ENCODE assay signal across 1 cellular context in the genomic region with DNA sequence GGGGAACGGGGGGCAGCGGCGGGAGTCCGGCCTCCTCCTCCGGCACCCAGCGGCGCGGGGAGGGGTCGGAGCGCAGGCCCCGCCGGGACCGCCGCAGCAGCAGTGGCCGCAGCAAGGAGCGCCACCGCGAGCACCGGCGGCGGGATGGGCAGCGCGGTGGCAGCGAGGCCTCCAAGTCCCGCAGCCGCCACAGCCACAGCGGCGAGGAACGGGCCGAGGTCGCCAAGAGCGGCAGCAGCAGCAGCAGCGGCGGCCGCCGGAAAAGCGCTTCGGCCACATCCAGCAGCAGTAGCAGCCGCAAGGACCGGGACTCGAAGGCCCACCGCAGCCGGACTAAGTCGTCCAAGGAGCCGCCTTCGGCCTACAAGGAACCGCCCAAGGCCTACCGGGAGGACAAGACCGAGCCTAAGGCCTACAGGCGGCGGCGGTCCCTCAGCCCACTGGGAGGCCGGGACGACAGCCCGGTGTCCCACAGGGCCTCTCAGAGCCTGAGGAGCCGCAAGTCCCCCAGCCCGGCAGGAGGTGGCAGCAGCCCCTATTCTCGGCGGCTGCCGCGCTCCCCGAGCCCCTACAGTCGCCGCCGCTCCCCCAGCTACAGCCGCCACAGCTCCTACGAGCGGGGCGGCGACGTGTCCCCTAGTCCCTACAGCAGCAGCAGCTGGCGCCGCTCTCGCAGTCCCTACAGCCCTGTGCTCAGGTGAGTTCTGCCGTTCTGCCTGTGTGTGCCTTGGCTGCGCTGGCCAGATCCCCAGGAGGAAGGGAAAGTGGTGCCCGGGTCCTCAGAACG.
TF ChIP-seq lines count a peak whose summit lies in the region.

No MANE protein-coding gene starts in this region.

TF ChIP-seq in HepG2, 621 proteins besides CTCF, POLR2A, EP300 and RAD21 (continued from another document and continues in another):
- TF ChIP-seq, protein P1, sequence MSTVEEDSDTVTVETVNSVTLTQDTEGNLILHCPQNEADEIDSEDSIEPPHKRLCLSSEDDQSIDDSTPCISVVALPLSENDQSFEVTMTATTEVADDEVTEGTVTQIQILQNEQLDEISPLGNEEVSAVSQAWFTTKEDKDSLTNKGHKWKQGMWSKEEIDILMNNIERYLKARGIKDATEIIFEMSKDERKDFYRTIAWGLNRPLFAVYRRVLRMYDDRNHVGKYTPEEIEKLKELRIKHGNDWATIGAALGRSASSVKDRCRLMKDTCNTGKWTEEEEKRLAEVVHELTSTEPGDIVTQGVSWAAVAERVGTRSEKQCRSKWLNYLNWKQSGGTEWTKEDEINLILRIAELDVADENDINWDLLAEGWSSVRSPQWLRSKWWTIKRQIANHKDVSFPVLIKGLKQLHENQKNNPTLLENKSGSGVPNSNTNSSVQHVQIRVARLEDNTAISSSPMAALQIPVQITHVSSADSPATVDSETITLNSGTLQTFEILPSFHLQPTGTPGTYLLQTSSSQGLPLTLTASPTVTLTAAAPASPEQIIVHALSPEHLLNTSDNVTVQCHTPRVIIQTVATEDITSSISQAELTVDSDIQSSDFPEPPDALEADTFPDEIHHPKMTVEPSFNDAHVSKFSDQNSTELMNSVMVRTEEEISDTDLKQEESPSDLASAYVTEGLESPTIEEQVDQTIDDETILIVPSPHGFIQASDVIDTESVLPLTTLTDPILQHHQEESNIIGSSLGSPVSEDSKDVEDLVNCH (CRISPR knock-in tag; IDR thresholded peaks at IDR 0.05), result no peak
- TF ChIP-seq ZMYM4 (CRISPR knock-in tag; IDR thresholded peaks at IDR 0.05) (peak; percentile 59; the same call in 1 of the 2 replicates), ATF7 (IDR thresholded peaks at IDR 0.05) (no peak), ATF7 (CRISPR knock-in tag; IDR thresholded peaks at IDR 0.05) (no peak), RBAK (CRISPR knock-in tag; IDR thresholded peaks at IDR 0.05) (no peak), ARNTL (CRISPR knock-in tag; IDR thresholded peaks at IDR 0.05) (no peak), JUNB (CRISPR knock-in tag; IDR thresholded peaks at IDR 0.05; ENCODE audit: borderline replicate concordance) (no peak), POLR2AphosphoS2 (IDR thresholded peaks at IDR 0.05; ENCODE audit: low read depth, low read length) (no peak), ZSCAN30 (CRISPR knock-in tag; IDR thresholded peaks at IDR 0.05) (no peak), EEA1 (CRISPR knock-in tag; IDR thresholded peaks at IDR 0.05; ENCODE audit: borderline replicate concordance) (no peak), NONO (IDR thresholded peaks at IDR 0.05) (no peak), NONO (CRISPR knock-in tag; conservative IDR thresholded peaks at IDR 0.05) (no peak), ZNF768 (CRISPR knock-in tag; IDR thresholded peaks at IDR 0.05) (peak; percentile 37; the same call in 1 of the 2 replicates), TOPORS (CRISPR knock-in tag; IDR thresholded peaks at IDR 0.05) (no peak), ZNF781 (CRISPR knock-in tag; IDR thresholded peaks at IDR 0.05; ENCODE audit: borderline replicate concordance, not compliant biosample characterization) (no peak), FIP1L1 (IDR thresholded peaks at IDR 0.05; ENCODE audit: borderline replicate concordance, insufficient read depth, low read depth, low read length) (no peak), HES4 (CRISPR knock-in tag; IDR thresholded peaks at IDR 0.05; ENCODE audit: borderline replicate concordance) (peak; percentile 40; the same call in 1 of the 2 replicates), KDM5B (CRISPR knock-in tag; IDR thresholded peaks at IDR 0.05; ENCODE audit: borderline replicate concordance) (peak; percentile 56; the same call in 1 of the 2 replicates), PHB2 (IDR thresholded peaks at IDR 0.05; ENCODE audit: partially characterized antibody) (no peak), NFKB2 (CRISPR knock-in tag; IDR thresholded peaks at IDR 0.05; ENCODE audit: borderline replicate concordance) (peak; percentile 76; the same call in 1 of the 2 replicates), TAF15 (IDR thresholded peaks at IDR 0.05; ENCODE audit: low read depth, low read length, poor library complexity, severe bottlenecking) (no peak), POLR2G (IDR thresholded peaks at IDR 0.05; ENCODE audit: low read depth, low read length) (no peak), GPN1 (CRISPR knock-in tag; IDR thresholded peaks at IDR 0.05; ENCODE audit: borderline replicate concordance) (no peak)
- TF ChIP-seq, protein P2, sequence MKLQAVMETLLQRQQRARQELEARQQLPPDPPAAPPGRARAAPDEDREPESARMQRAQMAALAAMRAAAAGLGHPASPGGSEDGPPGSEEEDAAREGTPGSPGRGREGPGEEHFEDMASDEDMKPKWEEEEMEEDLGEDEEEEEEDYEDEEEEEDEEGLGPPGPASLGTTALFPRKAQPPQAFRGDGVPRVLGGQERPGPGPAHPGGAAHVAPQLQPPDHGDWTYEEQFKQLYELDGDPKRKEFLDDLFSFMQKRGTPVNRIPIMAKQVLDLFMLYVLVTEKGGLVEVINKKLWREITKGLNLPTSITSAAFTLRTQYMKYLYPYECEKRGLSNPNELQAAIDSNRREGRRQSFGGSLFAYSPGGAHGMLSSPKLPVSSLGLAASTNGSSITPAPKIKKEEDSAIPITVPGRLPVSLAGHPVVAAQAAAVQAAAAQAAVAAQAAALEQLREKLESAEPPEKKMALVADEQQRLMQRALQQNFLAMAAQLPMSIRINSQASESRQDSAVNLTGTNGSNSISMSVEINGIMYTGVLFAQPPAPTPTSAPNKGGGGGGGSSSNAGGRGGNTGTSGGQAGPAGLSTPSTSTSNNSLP (IDR thresholded peaks at IDR 0.05; ENCODE audit: low read depth, low read length), result no peak
- TF ChIP-seq, protein P3, sequence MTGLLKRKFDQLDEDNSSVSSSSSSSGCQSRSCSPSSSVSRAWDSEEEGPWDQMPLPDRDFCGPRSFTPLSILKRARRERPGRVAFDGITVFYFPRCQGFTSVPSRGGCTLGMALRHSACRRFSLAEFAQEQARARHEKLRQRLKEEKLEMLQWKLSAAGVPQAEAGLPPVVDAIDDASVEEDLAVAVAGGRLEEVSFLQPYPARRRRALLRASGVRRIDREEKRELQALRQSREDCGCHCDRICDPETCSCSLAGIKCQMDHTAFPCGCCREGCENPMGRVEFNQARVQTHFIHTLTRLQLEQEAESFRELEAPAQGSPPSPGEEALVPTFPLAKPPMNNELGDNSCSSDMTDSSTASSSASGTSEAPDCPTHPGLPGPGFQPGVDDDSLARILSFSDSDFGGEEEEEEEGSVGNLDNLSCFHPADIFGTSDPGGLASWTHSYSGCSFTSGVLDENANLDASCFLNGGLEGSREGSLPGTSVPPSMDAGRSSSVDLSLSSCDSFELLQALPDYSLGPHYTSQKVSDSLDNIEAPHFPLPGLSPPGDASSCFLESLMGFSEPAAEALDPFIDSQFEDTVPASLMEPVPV (CRISPR knock-in tag; IDR thresholded peaks at IDR 0.05), result 0 out of 2 replicates have a peak, but pooled peaks have one; percentile 50
- TF ChIP-seq, protein P4, sequence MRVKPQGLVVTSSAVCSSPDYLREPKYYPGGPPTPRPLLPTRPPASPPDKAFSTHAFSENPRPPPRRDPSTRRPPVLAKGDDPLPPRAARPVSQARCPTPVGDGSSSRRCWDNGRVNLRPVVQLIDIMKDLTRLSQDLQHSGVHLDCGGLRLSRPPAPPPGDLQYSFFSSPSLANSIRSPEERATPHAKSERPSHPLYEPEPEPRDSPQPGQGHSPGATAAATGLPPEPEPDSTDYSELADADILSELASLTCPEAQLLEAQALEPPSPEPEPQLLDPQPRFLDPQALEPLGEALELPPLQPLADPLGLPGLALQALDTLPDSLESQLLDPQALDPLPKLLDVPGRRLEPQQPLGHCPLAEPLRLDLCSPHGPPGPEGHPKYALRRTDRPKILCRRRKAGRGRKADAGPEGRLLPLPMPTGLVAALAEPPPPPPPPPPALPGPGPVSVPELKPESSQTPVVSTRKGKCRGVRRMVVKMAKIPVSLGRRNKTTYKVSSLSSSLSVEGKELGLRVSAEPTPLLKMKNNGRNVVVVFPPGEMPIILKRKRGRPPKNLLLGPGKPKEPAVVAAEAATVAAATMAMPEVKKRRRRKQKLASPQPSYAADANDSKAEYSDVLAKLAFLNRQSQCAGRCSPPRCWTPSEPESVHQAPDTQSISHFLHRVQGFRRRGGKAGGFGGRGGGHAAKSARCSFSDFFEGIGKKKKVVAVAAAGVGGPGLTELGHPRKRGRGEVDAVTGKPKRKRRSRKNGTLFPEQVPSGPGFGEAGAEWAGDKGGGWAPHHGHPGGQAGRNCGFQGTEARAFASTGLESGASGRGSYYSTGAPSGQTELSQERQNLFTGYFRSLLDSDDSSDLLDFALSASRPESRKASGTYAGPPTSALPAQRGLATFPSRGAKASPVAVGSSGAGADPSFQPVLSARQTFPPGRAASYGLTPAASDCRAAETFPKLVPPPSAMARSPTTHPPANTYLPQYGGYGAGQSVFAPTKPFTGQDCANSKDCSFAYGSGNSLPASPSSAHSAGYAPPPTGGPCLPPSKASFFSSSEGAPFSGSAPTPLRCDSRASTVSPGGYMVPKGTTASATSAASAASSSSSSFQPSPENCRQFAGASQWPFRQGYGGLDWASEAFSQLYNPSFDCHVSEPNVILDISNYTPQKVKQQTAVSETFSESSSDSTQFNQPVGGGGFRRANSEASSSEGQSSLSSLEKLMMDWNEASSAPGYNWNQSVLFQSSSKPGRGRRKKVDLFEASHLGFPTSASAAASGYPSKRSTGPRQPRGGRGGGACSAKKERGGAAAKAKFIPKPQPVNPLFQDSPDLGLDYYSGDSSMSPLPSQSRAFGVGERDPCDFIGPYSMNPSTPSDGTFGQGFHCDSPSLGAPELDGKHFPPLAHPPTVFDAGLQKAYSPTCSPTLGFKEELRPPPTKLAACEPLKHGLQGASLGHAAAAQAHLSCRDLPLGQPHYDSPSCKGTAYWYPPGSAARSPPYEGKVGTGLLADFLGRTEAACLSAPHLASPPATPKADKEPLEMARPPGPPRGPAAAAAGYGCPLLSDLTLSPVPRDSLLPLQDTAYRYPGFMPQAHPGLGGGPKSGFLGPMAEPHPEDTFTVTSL (CRISPR knock-in tag; IDR thresholded peaks at IDR 0.05; ENCODE audit: borderline replicate concordance), result no peak
- TF ChIP-seq, protein P5, sequence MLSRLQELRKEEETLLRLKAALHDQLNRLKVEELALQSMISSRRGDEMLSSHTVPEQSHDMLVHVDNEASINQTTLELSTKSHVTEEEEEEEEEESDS (CRISPR knock-in tag; IDR thresholded peaks at IDR 0.05; ENCODE audit: borderline replicate concordance), result no peak
- TF ChIP-seq, protein P6, sequence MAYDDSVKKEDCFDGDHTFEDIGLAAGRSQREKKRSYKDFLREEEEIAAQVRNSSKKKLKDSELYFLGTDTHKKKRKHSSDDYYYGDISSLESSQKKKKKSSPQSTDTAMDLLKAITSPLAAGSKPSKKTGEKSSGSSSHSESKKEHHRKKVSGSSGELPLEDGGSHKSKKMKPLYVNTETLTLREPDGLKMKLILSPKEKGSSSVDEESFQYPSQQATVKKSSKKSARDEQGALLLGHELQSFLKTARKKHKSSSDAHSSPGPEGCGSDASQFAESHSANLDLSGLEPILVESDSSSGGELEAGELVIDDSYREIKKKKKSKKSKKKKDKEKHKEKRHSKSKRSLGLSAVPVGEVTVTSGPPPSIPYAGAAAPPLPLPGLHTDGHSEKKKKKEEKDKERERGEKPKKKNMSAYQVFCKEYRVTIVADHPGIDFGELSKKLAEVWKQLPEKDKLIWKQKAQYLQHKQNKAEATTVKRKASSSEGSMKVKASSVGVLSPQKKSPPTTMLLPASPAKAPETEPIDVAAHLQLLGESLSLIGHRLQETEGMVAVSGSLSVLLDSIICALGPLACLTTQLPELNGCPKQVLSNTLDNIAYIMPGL (CRISPR knock-in tag; IDR thresholded peaks at IDR 0.05; ENCODE audit: borderline replicate concordance in 1 of 2, low read depth in 1 of 2), result peak; percentile 73; a peak in 3 of 4 replicates
- TF ChIP-seq, protein P7, sequence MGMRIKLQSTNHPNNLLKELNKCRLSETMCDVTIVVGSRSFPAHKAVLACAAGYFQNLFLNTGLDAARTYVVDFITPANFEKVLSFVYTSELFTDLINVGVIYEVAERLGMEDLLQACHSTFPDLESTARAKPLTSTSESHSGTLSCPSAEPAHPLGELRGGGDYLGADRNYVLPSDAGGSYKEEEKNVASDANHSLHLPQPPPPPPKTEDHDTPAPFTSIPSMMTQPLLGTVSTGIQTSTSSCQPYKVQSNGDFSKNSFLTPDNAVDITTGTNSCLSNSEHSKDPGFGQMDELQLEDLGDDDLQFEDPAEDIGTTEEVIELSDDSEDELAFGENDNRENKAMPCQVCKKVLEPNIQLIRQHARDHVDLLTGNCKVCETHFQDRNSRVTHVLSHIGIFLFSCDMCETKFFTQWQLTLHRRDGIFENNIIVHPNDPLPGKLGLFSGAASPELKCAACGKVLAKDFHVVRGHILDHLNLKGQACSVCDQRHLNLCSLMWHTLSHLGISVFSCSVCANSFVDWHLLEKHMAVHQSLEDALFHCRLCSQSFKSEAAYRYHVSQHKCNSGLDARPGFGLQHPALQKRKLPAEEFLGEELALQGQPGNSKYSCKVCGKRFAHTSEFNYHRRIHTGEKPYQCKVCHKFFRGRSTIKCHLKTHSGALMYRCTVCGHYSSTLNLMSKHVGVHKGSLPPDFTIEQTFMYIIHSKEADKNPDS (CRISPR knock-in tag; IDR thresholded peaks at IDR 0.05), result 0 out of 2 replicates have a peak, but pooled peaks have one; percentile 22
- TF ChIP-seq, protein P8, sequence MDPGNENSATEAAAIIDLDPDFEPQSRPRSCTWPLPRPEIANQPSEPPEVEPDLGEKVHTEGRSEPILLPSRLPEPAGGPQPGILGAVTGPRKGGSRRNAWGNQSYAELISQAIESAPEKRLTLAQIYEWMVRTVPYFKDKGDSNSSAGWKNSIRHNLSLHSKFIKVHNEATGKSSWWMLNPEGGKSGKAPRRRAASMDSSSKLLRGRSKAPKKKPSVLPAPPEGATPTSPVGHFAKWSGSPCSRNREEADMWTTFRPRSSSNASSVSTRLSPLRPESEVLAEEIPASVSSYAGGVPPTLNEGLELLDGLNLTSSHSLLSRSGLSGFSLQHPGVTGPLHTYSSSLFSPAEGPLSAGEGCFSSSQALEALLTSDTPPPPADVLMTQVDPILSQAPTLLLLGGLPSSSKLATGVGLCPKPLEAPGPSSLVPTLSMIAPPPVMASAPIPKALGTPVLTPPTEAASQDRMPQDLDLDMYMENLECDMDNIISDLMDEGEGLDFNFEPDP (CRISPR knock-in tag; conservative IDR thresholded peaks at IDR 0.05), result no peak
- TF ChIP-seq, protein P9, sequence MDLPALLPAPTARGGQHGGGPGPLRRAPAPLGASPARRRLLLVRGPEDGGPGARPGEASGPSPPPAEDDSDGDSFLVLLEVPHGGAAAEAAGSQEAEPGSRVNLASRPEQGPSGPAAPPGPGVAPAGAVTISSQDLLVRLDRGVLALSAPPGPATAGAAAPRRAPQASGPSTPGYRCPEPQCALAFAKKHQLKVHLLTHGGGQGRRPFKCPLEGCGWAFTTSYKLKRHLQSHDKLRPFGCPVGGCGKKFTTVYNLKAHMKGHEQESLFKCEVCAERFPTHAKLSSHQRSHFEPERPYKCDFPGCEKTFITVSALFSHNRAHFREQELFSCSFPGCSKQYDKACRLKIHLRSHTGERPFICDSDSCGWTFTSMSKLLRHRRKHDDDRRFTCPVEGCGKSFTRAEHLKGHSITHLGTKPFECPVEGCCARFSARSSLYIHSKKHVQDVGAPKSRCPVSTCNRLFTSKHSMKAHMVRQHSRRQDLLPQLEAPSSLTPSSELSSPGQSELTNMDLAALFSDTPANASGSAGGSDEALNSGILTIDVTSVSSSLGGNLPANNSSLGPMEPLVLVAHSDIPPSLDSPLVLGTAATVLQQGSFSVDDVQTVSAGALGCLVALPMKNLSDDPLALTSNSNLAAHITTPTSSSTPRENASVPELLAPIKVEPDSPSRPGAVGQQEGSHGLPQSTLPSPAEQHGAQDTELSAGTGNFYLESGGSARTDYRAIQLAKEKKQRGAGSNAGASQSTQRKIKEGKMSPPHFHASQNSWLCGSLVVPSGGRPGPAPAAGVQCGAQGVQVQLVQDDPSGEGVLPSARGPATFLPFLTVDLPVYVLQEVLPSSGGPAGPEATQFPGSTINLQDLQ (CRISPR knock-in tag; IDR thresholded peaks at IDR 0.05), result 0 out of 2 replicates have a peak, but pooled peaks have one; percentile 27
- TF ChIP-seq, protein P10, sequence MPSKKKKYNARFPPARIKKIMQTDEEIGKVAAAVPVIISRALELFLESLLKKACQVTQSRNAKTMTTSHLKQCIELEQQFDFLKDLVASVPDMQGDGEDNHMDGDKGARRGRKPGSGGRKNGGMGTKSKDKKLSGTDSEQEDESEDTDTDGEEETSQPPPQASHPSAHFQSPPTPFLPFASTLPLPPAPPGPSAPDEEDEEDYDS (CRISPR knock-in tag; IDR thresholded peaks at IDR 0.05), result no peak
